8 cellular contexts compared by ENCODE assay signal in genomic region chr10:35300063-35300699, GRCh38. TPM values are rescaled to one million over a fixed set of nuclear protein-coding genes. Genes with fewer than 3 reads are reported as not detected.
DNase-seq lines count a peak whose midpoint lies in the region; ATAC-seq, FAIRE-seq and TF ChIP-seq lines count a peak whose summit lies in the region.

No MANE protein-coding gene starts in this region.

- H3K9me3 Mint-ChIP-seq in progenitor cell of endocrine pancreas (ENCODE audit: low read depth), result peaks cover 11% of the 10 kb centered on the region

- H3K4me2 ChIP-seq in K562 (ENCODE audit: insufficient read depth, low read length), result 0 out of 2 replicates have a peak overlapping the region, but pooled peaks have one; percentile 32

- in situ Hi-C loops in K562 (cut with MboI), result no loop called here

- WGBS in K562 (ENCODE audit: insufficient coverage, low coverage, missing lambda C conversion rate), result 9% methylated on average over 10 of the region's 11 CpGs

- H3K79me2 ChIP-seq in K562 (ENCODE audit: control insufficient read depth, insufficient read depth, low read length), result no peaks in the 10 kb centered on the region

- H3K9me3 ChIP-seq in K562 (replicated peaks; ENCODE audit: control insufficient read depth, insufficient read depth, low read depth, low read length), result no peaks in the 10 kb centered on the region

- no peak for TF ChIP-seq RAD21 in K562 (CRISPR knock-in tag; conservative IDR thresholded peaks at IDR 0.05 in 1 of 2, IDR thresholded peaks at IDR 0.05 in 1 of 2)

- no peaks in the 10 kb centered on the region for H4K20me1 ChIP-seq in K562 (replicated peaks; ENCODE audit: control insufficient read depth, insufficient read depth, low read length)

- no peak overlapping the region for H3K4me3 ChIP-seq in K562

- TF ChIP-seq POLR2A in K562 (conservative IDR thresholded peaks at IDR 0.05), result no peak

- no peaks in the 10 kb centered on the region for H3K9me1 ChIP-seq in K562 (ENCODE audit: control insufficient read depth, insufficient read depth, low read length)

- no TSS peak for BruUV-seq in K562 (replicated peaks; lab: Mats Ljungman, UMichigan)

- no peaks in the 10 kb centered on the region for H3K36me3 ChIP-seq in K562 (ENCODE audit: control insufficient read depth, insufficient read depth, low read length)

- H3K27ac ChIP-seq in K562 (ENCODE audit: extremely low read depth, low read depth, low read length), result no peak overlapping the region

- FAIRE-seq in K562 (lab: Jason Lieb, UNC), result peak; percentile 71

- H3K4me1 ChIP-seq in K562 (replicated peaks in 1 of 2; ENCODE audit: control insufficient read depth in 2 of 2, insufficient read depth in 2 of 2, low read length in 2 of 2), result no peaks in the 10 kb centered on the region; a peak in 1 of 5 replicates

- H3K27me3 ChIP-seq in K562 (ENCODE audit: control insufficient read depth in 2 of 2, insufficient read depth in 2 of 2, low read length in 2 of 2), result peaks cover 0 to 4% of the 10 kb centered on the region in 2 experiments; a peak in 3 of 5 replicates

- peak; percentile 92 for DNase-seq in ELR (ENCODE audit: low read depth)
- DNase-seq in K562 (ENCODE audit: extremely low read depth in 1 of 4, low spot score in 3 of 4), result peak; percentile 37 to 70 (median 48)
- peak; percentile 81 for DNase-seq in pons (ENCODE audit: low spot score)
- DNase-seq in progenitor cell of endocrine pancreas (ENCODE audit: low spot score, unreplicated experiment), result no peak
- no peak for DNase-seq in GDM1 (lab: John Stamatoyannopoulos, UW)
- no peak for DNase-seq in NCI-H2081 (lab: John Stamatoyannopoulos, UW)

- no peak overlapping the region for H3K27ac Mint-ChIP-seq in progenitor cell of endocrine pancreas

- POLR2A ChIA-PET in K562 (lab: Yijun Ruan, JAX), result interaction anchor here (0.6 to 1.5 kb wide), 3 partner anchors 24 to 30 kb away, joined by 3 to 5 read pairs (median 3); no protein-coding TSS in a partner anchor

- no peaks in the 10 kb centered on the region for H3K4me1 Mint-ChIP-seq in progenitor cell of endocrine pancreas (ENCODE audit: low read depth)

- intact Hi-C loops in K562 (cut with micrococcal nuclease), result no loop called here

- ATAC-seq in GM21423 (IDR thresholded peaks at IDR 0.05; ENCODE audit: unreplicated experiment) (peak; percentile 90), HG03558 (IDR thresholded peaks at IDR 0.05; ENCODE audit: extremely low read depth, unreplicated experiment) (peak; percentile 98), K562 (peak; percentile 96)

- no peaks in the 10 kb centered on the region for H3K36me3 Mint-ChIP-seq in progenitor cell of endocrine pancreas (ENCODE audit: insufficient read depth)

- H2AFZ ChIP-seq in K562 (ENCODE audit: low read depth, low read length), result no peak overlapping the region

- CTCF ChIA-PET in K562 (lab: Yijun Ruan, JAX; ENCODE audit: low intra/inter-chr PET ratio), result no interaction called here

- TF ChIP-seq CTCF in K562 (IDR thresholded peaks at IDR 0.05 in 2 of 3, conservative IDR thresholded peaks at IDR 0.05 in 1 of 3; ENCODE audit: insufficient read depth in 2 of 3, low read depth in 1 of 3, low read length in 3 of 3) (no peak), progenitor cell of endocrine pancreas (IDR thresholded peaks at IDR 0.05; ENCODE audit: unreplicated experiment) (no peak)

- TF ChIP-seq EP300 in K562 (IDR thresholded peaks at IDR 0.05; ENCODE audit: low read length), result no peak

- H3K27me3 Mint-ChIP-seq in progenitor cell of endocrine pancreas, result no peaks in the 10 kb centered on the region

- H3K9ac ChIP-seq in K562 (ENCODE audit: insufficient read depth in 1 of 2, low read depth in 2 of 2, low read length in 2 of 2), result no peak overlapping the region

- H3K4me3 Mint-ChIP-seq in progenitor cell of endocrine pancreas (ENCODE audit: low read depth), result no peak overlapping the region

TF ChIP-seq in K562, 482 proteins besides CTCF, POLR2A, EP300 and RAD21 (continues in another document):
- peak; percentile 29; the same call in 1 of the 2 replicates for TF ChIP-seq PKNOX1 (IDR thresholded peaks at IDR 0.05)
- TF ChIP-seq ZNF3 (CRISPR knock-in tag; IDR thresholded peaks at IDR 0.05), result no peak
- TF ChIP-seq SUPT5H (IDR thresholded peaks at IDR 0.05), result no peak
- 0 out of 2 replicates have a peak, but pooled peaks have one; percentile 20 for TF ChIP-seq FOSL1 (tag; conservative IDR thresholded peaks at IDR 0.05)
- no peak for TF ChIP-seq TAF7 (tag; IDR thresholded peaks at IDR 0.05)
- TF ChIP-seq ATF3 (IDR thresholded peaks at IDR 0.05), result peak; percentile 54; the same call in 1 of the 2 replicates
- no peak for TF ChIP-seq ATF3 (CRISPR knock-in tag; conservative IDR thresholded peaks at IDR 0.05)
- no peak for TF ChIP-seq ZNF668 (CRISPR knock-in tag; IDR thresholded peaks at IDR 0.05)
- TF ChIP-seq SFPQ (IDR thresholded peaks at IDR 0.05; ENCODE audit: low read depth, low read length), result no peak
- TF ChIP-seq RCOR1 (IDR thresholded peaks at IDR 0.05; ENCODE audit: borderline replicate concordance in 1 of 2, low read depth in 2 of 2, low read length in 2 of 2), result peak in 1 of 2 experiments; percentile 93; a peak in 3 of 4 replicates
- peak; percentile 98 for TF ChIP-seq CTBP1 (IDR thresholded peaks at IDR 0.05; ENCODE audit: borderline replicate concordance)
- TF ChIP-seq CGGBP1 (CRISPR knock-in tag; IDR thresholded peaks at IDR 0.05), result no peak
- TF ChIP-seq PCBP2 (IDR thresholded peaks at IDR 0.05; ENCODE audit: low read depth, low read length, poor library complexity, severe bottlenecking), result no peak
- peak; percentile 25; the same call in 1 of the 2 replicates for TF ChIP-seq JUND (IDR thresholded peaks at IDR 0.05; ENCODE audit: borderline replicate concordance, low read depth, low read length)
- TF ChIP-seq JUND (tag; IDR thresholded peaks at IDR 0.05; ENCODE audit: borderline replicate concordance, low read depth, low read length), result no peak
- no peak for TF ChIP-seq TCF7 (IDR thresholded peaks at IDR 0.05; ENCODE audit: borderline replicate concordance)

RNA-seq across cellular contexts. Expression of gene CCNY, which starts 36.1 kb away (rescaled TPM):
- total RNA-seq in K562 (2011; cell fraction: chromatin; rRNA removed; ENCODE audit: low replicate concordance), result 53.7 and 58.2 TPM in 2 replicates
- total RNA-seq in K562 (2011; cell fraction: nucleolus; rRNA removed), result 22.3 and 25.7 TPM in 2 replicates
- total RNA-seq in K562 (2011; cell fraction: nucleoplasm; rRNA removed), result 32.0 and 43.7 TPM in 2 replicates
- total RNA-seq in K562 (2014; rRNA removed) (28.4 and 32.9 TPM in 2 replicates), K562 (2014; rRNA removed; fragmentation: Illumina TruSeq; extraction: Trizol) (42.1 and 52.6 TPM in 2 replicates), K562 (2015; rRNA removed; fragmentation: Illumina TruSeq; extraction: Trizol) (38.3 and 38.6 TPM in 2 replicates), K562 (2021) (69.2 and 76.9 TPM in 2 replicates), progenitor cell of endocrine pancreas (59.4 and 60.7 TPM in 2 replicates)
- polyA plus RNA-seq in K562 (2011; rRNA removed) (87.9 and 109 TPM in 2 replicates), K562 (2014; fragmentation: Illumina TruSeq; extraction: Trizol) (59.9 and 73.2 TPM in 2 replicates), K562 (2014; fragmentation: Nextera tagmentation; extraction: Ambion mirVana) (1 to 10 TPM; 8.4 to 9.1 TPM), K562 (2014; rRNA removed) (26.2 and 44.6 TPM in 2 replicates)
- polyA plus RNA-seq in K562 (2011; cell fraction: cytosol; rRNA removed), result 32.2 and 62.8 TPM in 2 replicates
- polyA plus RNA-seq in K562 (2011; cell fraction: nucleus; rRNA removed), result 31.7 and 55.0 TPM in 2 replicates
- polyA plus RNA-seq in K562 (2012), result 57.6 and 72.6 TPM in 2 replicates
- polyA minus RNA-seq in K562 (2011; rRNA and poly(A)+ RNA removed), result 126 and 138 TPM in 2 replicates
- 34.0 and 62.3 TPM in 2 replicates for polyA minus RNA-seq in K562 (2011; cell fraction: cytosol; rRNA and poly(A)+ RNA removed)
- polyA minus RNA-seq in K562 (2011; cell fraction: nucleus; rRNA and poly(A)+ RNA removed), result 17.1 and 38.9 TPM in 2 replicates

Comparison
In these comparisons a context has a peak if more than half of its experiments do, and no peak if none do; other contexts are left out.
1. DNase-seq: peak in ELR (single experiment), K562 (4 of 4) and pons (single experiment); none in progenitor cell of endocrine pancreas (single experiment), GDM1 (single experiment) and NCI-H2081 (0 of 2).
2. Peak in every context shown above with its lines, with median percentiles within 50 percentile points of each other: ATAC-seq.